In the genomic region with DNA sequence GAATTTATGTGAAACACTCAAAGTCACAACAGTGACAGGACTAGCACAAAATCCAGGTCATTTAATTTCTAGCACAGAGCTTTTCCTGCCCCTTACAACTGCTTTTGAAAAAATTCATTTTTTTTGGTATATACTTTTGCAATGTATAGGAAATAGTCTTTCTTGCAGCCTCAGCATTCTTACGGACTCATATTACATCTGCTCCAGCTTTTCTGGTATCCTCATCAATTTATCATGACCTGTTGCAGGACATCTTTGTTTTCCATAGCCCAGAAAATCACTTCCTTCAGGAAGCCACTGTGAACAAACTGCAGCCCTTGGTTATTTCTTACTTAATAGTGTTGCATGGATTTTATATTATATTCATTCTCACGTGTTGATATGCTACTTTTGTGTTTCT, we compare ENCODE assay signal across 19 cellular contexts.
DNase-seq lines count a peak whose midpoint lies in the region; ATAC-seq, FAIRE-seq and TF ChIP-seq lines count a peak whose summit lies in the region.
"Had no signal": no experiment of that assay in that cellular context is flagged by ENCODE, and none has a peak within 500 bp of the region (broad histone marks: within the 10 kb centered on the region; RNA-seq: fewer than 3 reads in every experiment).

No MANE protein-coding gene starts in this region.

- DNase-seq in A549 (ENCODE audit: low read depth in 1 of 2, low spot score in 1 of 2): no peak
- peak; percentile 64 for DNase-seq in SK-N-MC (ENCODE audit: low read depth, low spot score)
- no peak for DNase-seq in mesothelial cell of epicardium (ENCODE audit: low spot score in 2 of 2, unreplicated experiment in 2 of 2)
- no peak for DNase-seq in mucosa of gallbladder (ENCODE audit: low spot score)
- DNase-seq: 8988T; AML-193; Caco-2; Calu3; CD4-positive, alpha-beta T cell; CD8-positive, alpha-beta T cell; DMS79 treated with DMSO at 0.1 percent for 48 hours; GF-D8 had no signal

- no peaks in the 10 kb centered on the region for H3K9me3 ChIP-seq in A549
- H3K9me3 ChIP-seq in SK-N-MC (ENCODE audit: low read depth, low read length): no peaks in the 10 kb centered on the region
- H3K9me3 ChIP-seq: Caco-2 had no signal

- H3K9ac ChIP-seq in SK-N-MC (ENCODE audit: insufficient read length): peak overlapping the region; percentile 64
- H3K9ac ChIP-seq: BLaER1 treated with 17β-estradiol and CSF1 and Interleukin-3, amounts not matched to agents 10 nM and 100 nM had no signal

- 0% methylated on average over 2 of the region's 2 CpGs for WGBS in A549 (ENCODE audit: missing lambda C conversion rate)

- ATAC-seq in A549 (no peak), GM21381 (IDR thresholded peaks at IDR 0.05; ENCODE audit: unreplicated experiment) (no peak)
- ATAC-seq: CD8-positive, alpha-beta T cell had no signal

- H3K36me3 Mint-ChIP-seq in mesothelial cell of epicardium: peaks cover under 1% of the 10 kb centered on the region
- H3K36me3 Mint-ChIP-seq: CD8-positive, alpha-beta T cell had no signal

- TF ChIP-seq POLR2A in A549 (IDR thresholded peaks at IDR 0.05; ENCODE audit: low read length): no peak

- peaks cover 1% of the 10 kb centered on the region for H3K9me3 Mint-ChIP-seq in mesothelial cell of epicardium
- H3K9me3 Mint-ChIP-seq: CD4-positive, alpha-beta T cell had no signal

- CTCF ChIA-PET in A549 (lab: Yijun Ruan, JAX): no interaction called here

- H3K4me1 Mint-ChIP-seq in mesothelial cell of epicardium: peaks cover 47% of the 10 kb centered on the region
- H3K4me1 Mint-ChIP-seq: B cell had no signal

- TF ChIP-seq RAD21 in A549 (conservative IDR thresholded peaks at IDR 0.05 in 1 of 2, IDR thresholded peaks at IDR 0.05 in 1 of 2): no peak

- no peaks in the 10 kb centered on the region for H3K36me3 ChIP-seq in SK-N-MC (ENCODE audit: insufficient read depth, low read length)
- H3K36me3 ChIP-seq: BLaER1 treated with 17β-estradiol and CSF1 and Interleukin-3, amounts not matched to agents 10 nM and 100 nM had no signal

- TF ChIP-seq CTCF in A549 (IDR thresholded peaks at IDR 0.05) (no peak), mesothelial cell of epicardium (IDR thresholded peaks at IDR 0.05; ENCODE audit: unreplicated experiment) (no peak)

- H3K27me3 Mint-ChIP-seq in mesothelial cell of epicardium (ENCODE audit: low read depth): no peaks in the 10 kb centered on the region
- H3K27me3 Mint-ChIP-seq: B cell; CD4-positive, alpha-beta T cell had no signal

- TF ChIP-seq EP300 in A549 (IDR thresholded peaks at IDR 0.05): no peak

- no peak for FAIRE-seq in A549 (lab: Jason Lieb, UNC)
- FAIRE-seq: D721Med, GM12891, GM19239 had no signal

- H3K27ac Mint-ChIP-seq in mesothelial cell of epicardium: peak overlapping the region; percentile 21
- H3K27ac Mint-ChIP-seq: B cell; CD4-positive, alpha-beta T cell; CD8-positive, alpha-beta T cell had no signal

- POLR2A ChIA-PET in A549 (lab: Yijun Ruan, JAX): no interaction called here

- no peak overlapping the region for H3K4me3 ChIP-seq in A549
- H3K4me3 ChIP-seq in SK-N-MC: peak overlapping the region; percentile 65
- H3K4me3 ChIP-seq: BLaER1 treated with 17β-estradiol and CSF1 and Interleukin-3, amounts not matched to agents 10 nM and 100 nM had no signal

- H3K4me3 Mint-ChIP-seq in mesothelial cell of epicardium: no peak overlapping the region
- H3K4me3 Mint-ChIP-seq: B cell; CD4-positive, alpha-beta T cell; CD8-positive, alpha-beta T cell had no signal

- no peaks in the 10 kb centered on the region for H3K4me1 ChIP-seq in A549
- H3K4me1 ChIP-seq: Caco-2 had no signal

- no peak overlapping the region for H3K4me2 ChIP-seq in A549

- no peak overlapping the region for H3K27ac ChIP-seq in A549
- H3K27ac ChIP-seq in SK-N-MC: peak overlapping the region; percentile 94
- H3K27ac ChIP-seq: C4-2B had no signal

TF ChIP-seq in A549, 52 proteins besides CTCF, POLR2A, EP300 and RAD21:
- peak; percentile 42 for TF ChIP-seq MAFK (IDR thresholded peaks at IDR 0.05; ENCODE audit: partially characterized antibody)
- TF ChIP-seq, protein P1, sequence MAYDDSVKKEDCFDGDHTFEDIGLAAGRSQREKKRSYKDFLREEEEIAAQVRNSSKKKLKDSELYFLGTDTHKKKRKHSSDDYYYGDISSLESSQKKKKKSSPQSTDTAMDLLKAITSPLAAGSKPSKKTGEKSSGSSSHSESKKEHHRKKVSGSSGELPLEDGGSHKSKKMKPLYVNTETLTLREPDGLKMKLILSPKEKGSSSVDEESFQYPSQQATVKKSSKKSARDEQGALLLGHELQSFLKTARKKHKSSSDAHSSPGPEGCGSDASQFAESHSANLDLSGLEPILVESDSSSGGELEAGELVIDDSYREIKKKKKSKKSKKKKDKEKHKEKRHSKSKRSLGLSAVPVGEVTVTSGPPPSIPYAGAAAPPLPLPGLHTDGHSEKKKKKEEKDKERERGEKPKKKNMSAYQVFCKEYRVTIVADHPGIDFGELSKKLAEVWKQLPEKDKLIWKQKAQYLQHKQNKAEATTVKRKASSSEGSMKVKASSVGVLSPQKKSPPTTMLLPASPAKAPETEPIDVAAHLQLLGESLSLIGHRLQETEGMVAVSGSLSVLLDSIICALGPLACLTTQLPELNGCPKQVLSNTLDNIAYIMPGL (CRISPR knock-in tag; IDR thresholded peaks at IDR 0.05; ENCODE audit: borderline replicate concordance): no peak
TF ChIP-seq in A549: peak in this region for 1.
